In genomic region chr14:61510736-61511557, GRCh38 we compare ENCODE assay signal across 11 cellular contexts.
DNase-seq lines count a peak whose midpoint lies in the region; ATAC-seq and TF ChIP-seq lines count a peak whose summit lies in the region.
"Had no signal": no experiment of that assay in that cellular context is flagged by ENCODE, and none has a peak within 500 bp of the region (broad histone marks: within the 10 kb centered on the region; RNA-seq: fewer than 3 reads in every experiment).

No MANE protein-coding gene starts in this region.

- in situ Hi-C loops in IMR-90 (cut with MboI; ENCODE audit: low sequenced_read_pairs): no loop called here

- no peak overlapping the region for H2AFZ ChIP-seq in IMR-90 (replicated peaks; ENCODE audit: low read length, poor library complexity)
- no peak overlapping the region for H2AFZ ChIP-seq in neuronal stem cell (ENCODE audit: low read length)
- H2AFZ ChIP-seq: neural progenitor cell had no signal

- BruUV-seq in IMR-90 (replicated peaks; lab: Mats Ljungman, UMichigan): no TSS peak

- H2BK120ac ChIP-seq in IMR-90 (ENCODE audit: low read depth, low read length): peak overlapping the region; percentile 28; the same call in 1 of the 2 replicates
- no peak overlapping the region for H2BK120ac ChIP-seq in neuronal stem cell (ENCODE audit: low read depth, low read length)

- dilution Hi-C loops in IMR-90 (cut with HindIII; ENCODE audit: low sequenced_read_pairs, unreplicated experiment): no loop called here

- POLR2A ChIA-PET in IMR-90 (lab: Charles Lee; ENCODE audit: unreplicated experiment): no interaction called here

- no peak for TF ChIP-seq RAD21 in IMR-90 (IDR thresholded peaks at IDR 0.05; ENCODE audit: low read length)

- H3K79me1 ChIP-seq in IMR-90 (ENCODE audit: low read depth in 1 of 2, low read length in 2 of 2) (no peaks in the 10 kb centered on the region), neuronal stem cell (ENCODE audit: low read depth, low read length) (no peaks in the 10 kb centered on the region)

- 89% methylated on average over 1 of the region's 6 CpGs; no CpG with 5 or more reads in 1 of the 2 experiments for WGBS in IMR-90 (ENCODE audit: extremely low coverage in 2 of 2, insufficient read length in 1 of 2), 2 experiments
- 87 to 95% (median 92%) methylated on average over 4 to 6 of the region's 6 CpGs for WGBS in adrenal gland, 4 donors
- no CpG with 5 or more reads among the region's 6 CpGs for WGBS in neuronal stem cell (ENCODE audit: extremely low coverage in 2 of 2, insufficient read length in 2 of 2, insufficient replicate concordance in 1 of 2), 2 donors

- H3K4ac ChIP-seq in IMR-90 (ENCODE audit: low read depth, low read length) (peak overlapping the region; percentile 39; the same call in 1 of the 2 replicates), neuronal stem cell (ENCODE audit: low read length) (no peak overlapping the region)

- H3K36me3 ChIP-seq in BLaER1: peaks cover 21% of the 10 kb centered on the region
- H3K36me3 ChIP-seq in IMR-90 (ENCODE audit: control insufficient read depth, insufficient read depth, low read length): no peaks in the 10 kb centered on the region
- H3K36me3 ChIP-seq in adrenal gland (replicated peaks in 1 of 2): no peaks in the 10 kb centered on the region
- no peaks in the 10 kb centered on the region for H3K36me3 ChIP-seq in neuronal stem cell (replicated peaks in 1 of 2; ENCODE audit: control insufficient read depth in 2 of 2, insufficient read depth in 2 of 2, low read length in 2 of 2)
- H3K36me3 ChIP-seq: MG63, neural progenitor cell had no signal

- H3K4me3 ChIP-seq in BLaER1 (no peak overlapping the region), IMR-90 (ENCODE audit: insufficient read depth, low read depth, low read length) (no peak overlapping the region), adrenal gland (no peak overlapping the region), neuronal stem cell (ENCODE audit: low read length in 2 of 2) (no peak overlapping the region)
- H3K4me3 ChIP-seq: MG63, neural progenitor cell had no signal

- DNase-seq in IMR-90 (no peak), adrenal gland (peak in 1 of 7 donors; percentile 32), neuronal stem cell (ENCODE audit: low spot score) (no peak), NCI-H2107 treated with DMSO at 0.1 percent for 48 hours (lab: John Stamatoyannopoulos, UW; ENCODE audit: unreplicated experiment) (no peak), NCI-H2227 (lab: John Stamatoyannopoulos, UW; ENCODE audit: unreplicated experiment) (no peak)
- DNase-seq: Caco-2, MG63 had no signal

- H4K5ac ChIP-seq in IMR-90 (ENCODE audit: low read depth, low read length): no peak overlapping the region; the same call in 1 of the 2 replicates

- H2BK20ac ChIP-seq in IMR-90 (ENCODE audit: low read depth, low read length): peak overlapping the region; percentile 11; the same call in 1 of the 2 replicates

- H2BK12ac ChIP-seq in neuronal stem cell (ENCODE audit: low read length): no peak overlapping the region

- peak overlapping the region; percentile 33; the same call in 1 of the 2 replicates for H3K27ac ChIP-seq in BLaER1
- H3K27ac ChIP-seq in IMR-90 (ENCODE audit: insufficient read depth, low read length): peak overlapping the region; percentile 63
- peak overlapping the region; percentile 48 to 89 (median 74) for H3K27ac ChIP-seq in adrenal gland
- no peak overlapping the region for H3K27ac ChIP-seq in neuronal stem cell (replicated peaks; ENCODE audit: low read length)
- H3K27ac ChIP-seq: neural progenitor cell had no signal

- no peak for ATAC-seq in IMR-90 (ENCODE audit: low read depth)
- no peak for ATAC-seq in HG03432 (IDR thresholded peaks at IDR 0.05; ENCODE audit: unreplicated experiment)
- ATAC-seq in HG03097 (IDR thresholded peaks at IDR 0.05; ENCODE audit: low FRiP score, unreplicated experiment): no peak

- H3K9me3 ChIP-seq in BLaER1 (no peaks in the 10 kb centered on the region), IMR-90 (ENCODE audit: control insufficient read depth, insufficient read depth, low read length) (no peaks in the 10 kb centered on the region), adrenal gland (replicated peaks in 1 of 3) (no peaks in the 10 kb centered on the region), neuronal stem cell (replicated peaks in 1 of 2; ENCODE audit: control insufficient read depth in 2 of 2, insufficient read depth in 1 of 2, low read depth in 1 of 2, low read length in 2 of 2) (no peaks in the 10 kb centered on the region)
- H3K9me3 ChIP-seq: Caco-2, MG63 had no signal

- peak overlapping the region; percentile 45 for H3K4me2 ChIP-seq in BLaER1
- no peak overlapping the region for H3K4me2 ChIP-seq in IMR-90 (ENCODE audit: low read depth, low read length)
- no peak overlapping the region for H3K4me2 ChIP-seq in neuronal stem cell (ENCODE audit: insufficient read depth, low read length, poor library complexity, severe bottlenecking)
- H3K4me2 ChIP-seq: neural progenitor cell had no signal

- H3K56ac ChIP-seq in IMR-90 (ENCODE audit: extremely low read depth, insufficient read depth, low read length): no peak overlapping the region

- H4K20me1 ChIP-seq in BLaER1 (no peaks in the 10 kb centered on the region), IMR-90 (ENCODE audit: insufficient read depth, low read length) (no peaks in the 10 kb centered on the region)

- intact Hi-C loops in IMR-90 (cut with micrococcal nuclease) (no loop called here), adrenal gland (cut with DNase I) (no loop called here)

- no peak overlapping the region for H2AK9ac ChIP-seq in IMR-90 (replicated peaks; ENCODE audit: low read depth, low read length, poor library complexity)

- H2BK5ac ChIP-seq in IMR-90 (ENCODE audit: low read depth, low read length, poor library complexity, severe bottlenecking): no peak overlapping the region
- peak overlapping the region; percentile 27 for H2BK5ac ChIP-seq in neuronal stem cell (ENCODE audit: low read length)

- H2BK15ac ChIP-seq in IMR-90 (ENCODE audit: low read depth, low read length): peak overlapping the region; percentile 43; the same call in 2 of the 3 replicates
- H2BK15ac ChIP-seq in neuronal stem cell (ENCODE audit: low read length): no peak overlapping the region

- TF ChIP-seq CTCF in IMR-90 (conservative IDR thresholded peaks at IDR 0.05; ENCODE audit: low read depth, low read length): no peak
- TF ChIP-seq CTCF in adrenal gland (IDR thresholded peaks at IDR 0.05): no peak

- TF ChIP-seq POLR2A in IMR-90 (IDR thresholded peaks at IDR 0.05; ENCODE audit: low read depth, low read length) (no peak), adrenal gland (IDR thresholded peaks at IDR 0.05) (no peak)

- H3K9ac ChIP-seq in BLaER1 (no peak overlapping the region; the same call in 1 of the 2 replicates), IMR-90 (ENCODE audit: low read depth, low read length) (no peak overlapping the region), neuronal stem cell (ENCODE audit: low read depth, low read length, poor library complexity) (no peak overlapping the region)
- H3K9ac ChIP-seq: neural progenitor cell had no signal

- H3K4me1 ChIP-seq in BLaER1 (peaks cover 55% of the 10 kb centered on the region), IMR-90 (ENCODE audit: control insufficient read depth, insufficient read depth, low read length) (peaks cover 19% of the 10 kb centered on the region), adrenal gland (replicated peaks in 1 of 2) (peaks cover 27 to 49% of the 10 kb centered on the region in 2 donors), neuronal stem cell (ENCODE audit: control insufficient read depth in 2 of 2, insufficient read depth in 1 of 2, low read depth in 1 of 2, low read length in 2 of 2) (no peaks in the 10 kb centered on the region)
- H3K4me1 ChIP-seq: neural progenitor cell had no signal

- CTCF ChIA-PET in IMR-90 (lab: Yijun Ruan, JAX): no interaction called here

- H3K18ac ChIP-seq in IMR-90 (ENCODE audit: low read depth, low read length) (peak overlapping the region; percentile 15; the same call in 1 of the 2 replicates), neuronal stem cell (ENCODE audit: low read length) (no peak overlapping the region)

- H3K27me3 ChIP-seq in BLaER1 (no peaks in the 10 kb centered on the region), IMR-90 (ENCODE audit: control insufficient read depth, insufficient read depth, low read length) (no peaks in the 10 kb centered on the region), adrenal gland (no peaks in the 10 kb centered on the region), neuronal stem cell (ENCODE audit: control insufficient read depth in 3 of 3, insufficient read depth in 3 of 3, low read depth in 1 of 3, low read length in 3 of 3) (peaks cover 0 to 12% (median 0%) of the 10 kb centered on the region in 3 experiments)
- H3K27me3 ChIP-seq: MG63, neural progenitor cell had no signal

- H2AK5ac ChIP-seq in IMR-90 (ENCODE audit: low read depth, low read length) (peak overlapping the region; percentile 69), neuronal stem cell (ENCODE audit: low read depth, low read length) (no peak overlapping the region)

- H4K91ac ChIP-seq in IMR-90 (ENCODE audit: insufficient read depth, low read depth, low read length) (peak overlapping the region; percentile 81; the same call in 1 of the 2 replicates), neuronal stem cell (ENCODE audit: low read depth, low read length, poor library complexity) (no peak overlapping the region)

- H4K8ac ChIP-seq in IMR-90 (ENCODE audit: low read depth in 2 of 2, low read length in 2 of 2): peak overlapping the region in 1 of 2 experiments; percentile 75; a peak in 2 of 4 replicates
- no peak overlapping the region for H4K8ac ChIP-seq in neuronal stem cell (ENCODE audit: low read depth, low read length)

- H3K23ac ChIP-seq in IMR-90 (ENCODE audit: low read depth, low read length) (no peak overlapping the region), neuronal stem cell (ENCODE audit: low read depth, low read length, poor library complexity) (no peak overlapping the region)

- H3K14ac ChIP-seq in IMR-90 (replicated peaks; ENCODE audit: low read depth, low read length): no peak overlapping the region
- no peak overlapping the region for H3K14ac ChIP-seq in neuronal stem cell (ENCODE audit: low read length)

- H3K9me1 ChIP-seq in IMR-90 (ENCODE audit: insufficient read depth, low read length): peaks cover 9% of the 10 kb centered on the region; the same call in 1 of the 2 replicates

TF ChIP-seq in IMR-90, 13 proteins besides CTCF, POLR2A, EP300 and RAD21 (continues in another document):
- no peak for TF ChIP-seq SMC3 (IDR thresholded peaks at IDR 0.05; ENCODE audit: low read depth, low read length)
- TF ChIP-seq MXI1 (IDR thresholded peaks at IDR 0.05; ENCODE audit: borderline replicate concordance, low read depth, low read length): no peak
- no peak for TF ChIP-seq BHLHE40 (IDR thresholded peaks at IDR 0.05; ENCODE audit: low read depth, low read length)
- TF ChIP-seq RFX5 (IDR thresholded peaks at IDR 0.05; ENCODE audit: low read depth, low read length): no peak
- TF ChIP-seq CEBPB (IDR thresholded peaks at IDR 0.05; ENCODE audit: low read depth, low read length): no peak
- TF ChIP-seq MAFK (IDR thresholded peaks at IDR 0.05; ENCODE audit: low read depth, low read length): no peak
